8 cellular contexts compared by ENCODE assay signal in genomic region chr6:16238658-16239089, GRCh38. TPM values are rescaled to one million over a fixed set of nuclear protein-coding genes. Genes with fewer than 3 reads are reported as not detected.
DNase-seq lines count a peak whose midpoint lies in the region; ATAC-seq, FAIRE-seq and TF ChIP-seq lines count a peak whose summit lies in the region.

No MANE protein-coding gene starts in this region.

- H3K27me3 ChIP-seq in right cardiac atrium (ENCODE audit: control insufficient read depth, insufficient read depth) (no peaks in the 10 kb centered on the region), spleen (replicated peaks in 1 of 7) (peaks cover 0 to 21% (median 0%) of the 10 kb centered on the region in 7 donors)

- peaks cover 41% of the 10 kb centered on the region for H3K27me3 Mint-ChIP-seq in activated T-helper 1 cell treated with anti-CD3 and anti-CD28 coated beads, Interleukin-12 subunit alpha, Interleukin-12 subunit beta, Interleukin-2, Interleukin-4 antibody, amounts not matched to agents 30 ng/mL and 10 ng/mL and 1 ng/mL, durations not matched to agents 14 hours and 24 hours and 36 hours (ENCODE audit: insufficient read depth)

- DNase-seq in activated T-helper 1 cell treated with anti-CD3 and anti-CD28 coated beads, Interleukin-12 subunit alpha, Interleukin-12 subunit beta, Interleukin-2, Interleukin-4 antibody, amounts not matched to agents 30 ng/mL and 10 ng/mL and 1 ng/mL, durations not matched to agents 14 hours and 24 hours and 36 hours (ENCODE audit: low spot score) = no peak
- DNase-seq in right cardiac atrium = no peak
- no peak for DNase-seq in spleen
- DNase-seq in GM12891 (ENCODE audit: insufficient read length, low spot score) = no peak
- no peak for DNase-seq in RKO (ENCODE audit: low spot score)

- H3K4me1 ChIP-seq in right cardiac atrium (ENCODE audit: control insufficient read depth, insufficient read depth, low read length) (peaks cover 3% of the 10 kb centered on the region), spleen (peaks cover 16 to 56% (median 38%) of the 10 kb centered on the region in 6 donors)

- intact Hi-C loops in activated T-helper 1 cell treated with anti-CD3 and anti-CD28 coated beads, Interleukin-12 subunit alpha, Interleukin-12 subunit beta, Interleukin-2, Interleukin-4 antibody, amounts not matched to agents 30 ng/mL and 10 ng/mL and 1 ng/mL, durations not matched to agents 14 hours and 24 hours and 36 hours (cut with micrococcal nuclease) = loop anchor here (1.0 to 2.0 kb wide), 3 partner anchors 82 to 528 kb away; partner anchors contain the start of gene MYLIP
- intact Hi-C loops in right cardiac atrium (cut with DNase I) = no loop called here
- intact Hi-C loops in spleen (cut with DNase I; ENCODE audit: low total_unique reads) = no loop called here

- peaks cover 26% of the 10 kb centered on the region for H3K4me1 Mint-ChIP-seq in activated T-helper 1 cell treated with anti-CD3 and anti-CD28 coated beads, Interleukin-12 subunit alpha, Interleukin-12 subunit beta, Interleukin-2, Interleukin-4 antibody, amounts not matched to agents 30 ng/mL and 10 ng/mL and 1 ng/mL, durations not matched to agents 14 hours and 24 hours and 36 hours (ENCODE audit: low read depth)

- H3K9me3 ChIP-seq in right cardiac atrium (ENCODE audit: control insufficient read depth, low read length) (no peaks in the 10 kb centered on the region), spleen (no peaks in the 10 kb centered on the region)

- FAIRE-seq in GM12891 (lab: Jason Lieb, UNC) = no peak

- peak overlapping the region; percentile 64 for H3K27ac Mint-ChIP-seq in activated T-helper 1 cell treated with anti-CD3 and anti-CD28 coated beads, Interleukin-12 subunit alpha, Interleukin-12 subunit beta, Interleukin-2, Interleukin-4 antibody, amounts not matched to agents 30 ng/mL and 10 ng/mL and 1 ng/mL, durations not matched to agents 14 hours and 24 hours and 36 hours

- 0% methylated on average over 34 of the region's 34 CpGs for WGBS in right cardiac atrium
- WGBS in spleen, 5 donors = 0 to 7% (median 1%) methylated on average over 19 to 34 of the region's 34 CpGs

- TF ChIP-seq POLR2A in spleen (IDR thresholded peaks at IDR 0.05) = no peak
- no peak for TF ChIP-seq POLR2A in GM12891 (IDR thresholded peaks at IDR 0.05; ENCODE audit: low read depth, low read length)

- peak; percentile 18 for ATAC-seq in GM18498 (IDR thresholded peaks at IDR 0.05; ENCODE audit: unreplicated experiment)
- peak; percentile 10 for ATAC-seq in HG02763 (IDR thresholded peaks at IDR 0.05; ENCODE audit: unreplicated experiment)
- peak in 1 of 2 donors; percentile 8 for ATAC-seq in right cardiac atrium
- ATAC-seq in HG03095 (IDR thresholded peaks at IDR 0.05; ENCODE audit: unreplicated experiment) = no peak

- H3K4me3 ChIP-seq in right cardiac atrium (ENCODE audit: low read length) = peak overlapping the region; percentile 71
- H3K4me3 ChIP-seq in spleen = peak overlapping the region; percentile 35 to 85 (median 60)

- TF ChIP-seq CTCF in spleen (IDR thresholded peaks at IDR 0.05 in 8 of 11, conservative IDR thresholded peaks at IDR 0.05 in 3 of 11) = no peak

- H3K27ac ChIP-seq in right cardiac atrium (ENCODE audit: low read length) = peak overlapping the region; percentile 81
- peak overlapping the region; percentile 26 to 81 (median 68) for H3K27ac ChIP-seq in spleen

- H3K4me3 Mint-ChIP-seq in activated T-helper 1 cell treated with anti-CD3 and anti-CD28 coated beads, Interleukin-12 subunit alpha, Interleukin-12 subunit beta, Interleukin-2, Interleukin-4 antibody, amounts not matched to agents 30 ng/mL and 10 ng/mL and 1 ng/mL, durations not matched to agents 14 hours and 24 hours and 36 hours = peak overlapping the region; percentile 84

- H3K36me3 Mint-ChIP-seq in activated T-helper 1 cell treated with anti-CD3 and anti-CD28 coated beads, Interleukin-12 subunit alpha, Interleukin-12 subunit beta, Interleukin-2, Interleukin-4 antibody, amounts not matched to agents 30 ng/mL and 10 ng/mL and 1 ng/mL, durations not matched to agents 14 hours and 24 hours and 36 hours (ENCODE audit: low read depth) = no peaks in the 10 kb centered on the region

- H3K36me3 ChIP-seq in spleen = no peaks in the 10 kb centered on the region

- H3K9me3 Mint-ChIP-seq in activated T-helper 1 cell treated with anti-CD3 and anti-CD28 coated beads, Interleukin-12 subunit alpha, Interleukin-12 subunit beta, Interleukin-2, Interleukin-4 antibody, amounts not matched to agents 30 ng/mL and 10 ng/mL and 1 ng/mL, durations not matched to agents 14 hours and 24 hours and 36 hours = no peaks in the 10 kb centered on the region

TF ChIP-seq in GM12891, 5 proteins besides CTCF, POLR2A, EP300 and RAD21:
- TF ChIP-seq PAX5 (IDR thresholded peaks at IDR 0.05; ENCODE audit: insufficient read depth, low read length, severe bottlenecking) = no peak
- TF ChIP-seq POLR2AphosphoS5 (IDR thresholded peaks at IDR 0.05; ENCODE audit: low read depth, low read length) = no peak
- TF ChIP-seq TAF1 (IDR thresholded peaks at IDR 0.05; ENCODE audit: low read depth, low read length) = no peak
- no peak for TF ChIP-seq POU2F2 (IDR thresholded peaks at IDR 0.05; ENCODE audit: low read depth, low read length)
- no peak for TF ChIP-seq SPI1 (IDR thresholded peaks at IDR 0.05; ENCODE audit: low read depth, low read length)
TF ChIP-seq in GM12891: peak in this region for 0.

RNA-seq across cellular contexts. Expression of gene GMPR, which starts 0.3 kb away (rescaled TPM):
- 0.96 and 1.2 TPM in 2 replicates for total RNA-seq in activated T-helper 1 cell treated with anti-CD3 and anti-CD28 coated beads, Interleukin-12 subunit alpha, Interleukin-12 subunit beta, Interleukin-2, Interleukin-4 antibody, amounts not matched to agents 30 ng/mL and 10 ng/mL and 1 ng/mL, durations not matched to agents 14 hours and 24 hours and 36 hours
- 10 to 100 TPM; 68.2 to 80.6 (median 72.0) TPM for total RNA-seq in right cardiac atrium
- 123 TPM for polyA plus RNA-seq in right cardiac atrium
- total RNA-seq in spleen = 10 to 100 TPM in 6 of 7 donors, 1 to 10 TPM in 1; 9.6 to 37.4 (median 14.0) TPM
- polyA plus RNA-seq in spleen = 10 to 100 TPM in 1 of 3 donors, 1 to 10 TPM in 2; 5.4 to 16.3 (median 6.6) TPM
- 9.8 TPM for polyA plus RNA-seq in GM12891 (2012; ENCODE audit: low read depth, missing spikeins)
